1 cellular context compared by ENCODE assay signal in the genomic region with DNA sequence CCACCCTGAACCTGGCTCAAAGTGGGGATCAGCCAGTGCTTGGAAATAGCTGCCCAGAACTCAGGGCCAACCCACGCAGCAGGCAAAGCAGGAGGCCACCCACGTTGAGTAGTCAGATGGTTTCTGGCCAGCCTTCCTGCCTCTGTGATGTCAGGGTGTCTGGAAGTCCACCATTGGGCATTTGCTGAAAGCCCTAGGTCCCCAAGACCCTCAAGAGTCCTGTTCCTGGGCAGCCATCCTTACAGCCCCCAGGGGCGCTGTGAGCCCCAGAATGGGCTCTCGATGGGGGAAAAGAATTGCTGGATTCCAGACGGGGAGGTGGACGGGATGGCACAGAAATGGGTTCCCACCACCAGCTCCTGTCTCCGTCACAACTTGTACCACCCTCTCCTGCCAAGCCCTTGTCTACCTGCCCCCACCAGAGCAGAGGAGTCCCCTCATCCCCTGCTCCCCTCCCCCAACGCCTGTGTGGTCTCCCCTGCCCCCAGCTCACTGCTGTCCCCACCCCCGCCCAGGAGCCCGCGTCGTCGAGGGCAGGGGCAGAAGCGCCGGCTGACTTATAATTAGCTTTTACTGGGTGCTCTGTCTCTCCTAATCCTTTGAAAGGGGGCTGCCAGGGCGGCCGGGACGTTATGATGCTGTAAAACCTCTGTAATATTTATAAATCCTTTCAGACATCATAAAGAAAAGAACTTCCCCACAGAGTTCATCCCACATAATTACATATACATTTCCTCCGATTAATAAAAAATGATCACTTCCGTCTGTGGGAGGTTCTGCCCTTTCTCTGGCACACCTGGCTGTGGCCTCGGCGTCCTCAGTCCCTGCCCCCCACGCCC.
TF ChIP-seq lines count a peak whose summit lies in the region.

No MANE protein-coding gene starts in this region.

TF ChIP-seq in HepG2, 621 proteins besides CTCF, POLR2A, EP300 and RAD21:
- no peak for TF ChIP-seq TOE1 (CRISPR knock-in tag; IDR thresholded peaks at IDR 0.05)
- TF ChIP-seq U2AF1 (optimal IDR thresholded peaks at IDR 0.05; ENCODE audit: low read depth, low read length), result no peak
- TF ChIP-seq, protein P1, sequence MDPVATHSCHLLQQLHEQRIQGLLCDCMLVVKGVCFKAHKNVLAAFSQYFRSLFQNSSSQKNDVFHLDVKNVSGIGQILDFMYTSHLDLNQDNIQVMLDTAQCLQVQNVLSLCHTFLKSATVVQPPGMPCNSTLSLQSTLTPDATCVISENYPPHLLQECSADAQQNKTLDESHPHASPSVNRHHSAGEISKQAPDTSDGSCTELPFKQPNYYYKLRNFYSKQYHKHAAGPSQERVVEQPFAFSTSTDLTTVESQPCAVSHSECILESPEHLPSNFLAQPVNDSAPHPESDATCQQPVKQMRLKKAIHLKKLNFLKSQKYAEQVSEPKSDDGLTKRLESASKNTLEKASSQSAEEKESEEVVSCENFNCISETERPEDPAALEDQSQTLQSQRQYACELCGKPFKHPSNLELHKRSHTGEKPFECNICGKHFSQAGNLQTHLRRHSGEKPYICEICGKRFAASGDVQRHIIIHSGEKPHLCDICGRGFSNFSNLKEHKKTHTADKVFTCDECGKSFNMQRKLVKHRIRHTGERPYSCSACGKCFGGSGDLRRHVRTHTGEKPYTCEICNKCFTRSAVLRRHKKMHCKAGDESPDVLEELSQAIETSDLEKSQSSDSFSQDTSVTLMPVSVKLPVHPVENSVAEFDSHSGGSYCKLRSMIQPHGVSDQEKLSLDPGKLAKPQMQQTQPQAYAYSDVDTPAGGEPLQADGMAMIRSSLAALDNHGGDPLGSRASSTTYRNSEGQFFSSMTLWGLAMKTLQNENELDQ (CRISPR knock-in tag; IDR thresholded peaks at IDR 0.05; ENCODE audit: borderline replicate concordance), result no peak
- TF ChIP-seq FOXP1 (IDR thresholded peaks at IDR 0.05), result no peak
- TF ChIP-seq FOXP1 (CRISPR knock-in tag; IDR thresholded peaks at IDR 0.05), result no peak
- no peak for TF ChIP-seq RBM39 (IDR thresholded peaks at IDR 0.05; ENCODE audit: low read depth, low read length, poor library complexity, severe bottlenecking)
- no peak for TF ChIP-seq HDAC1 (CRISPR knock-in tag; IDR thresholded peaks at IDR 0.05)
- TF ChIP-seq EED (CRISPR knock-in tag; IDR thresholded peaks at IDR 0.05), result no peak
- TF ChIP-seq KLF15 (CRISPR knock-in tag; IDR thresholded peaks at IDR 0.05; ENCODE audit: borderline replicate concordance), result no peak
- TF ChIP-seq, protein P2, sequence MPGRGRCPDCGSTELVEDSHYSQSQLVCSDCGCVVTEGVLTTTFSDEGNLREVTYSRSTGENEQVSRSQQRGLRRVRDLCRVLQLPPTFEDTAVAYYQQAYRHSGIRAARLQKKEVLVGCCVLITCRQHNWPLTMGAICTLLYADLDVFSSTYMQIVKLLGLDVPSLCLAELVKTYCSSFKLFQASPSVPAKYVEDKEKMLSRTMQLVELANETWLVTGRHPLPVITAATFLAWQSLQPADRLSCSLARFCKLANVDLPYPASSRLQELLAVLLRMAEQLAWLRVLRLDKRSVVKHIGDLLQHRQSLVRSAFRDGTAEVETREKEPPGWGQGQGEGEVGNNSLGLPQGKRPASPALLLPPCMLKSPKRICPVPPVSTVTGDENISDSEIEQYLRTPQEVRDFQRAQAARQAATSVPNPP (CRISPR knock-in tag; IDR thresholded peaks at IDR 0.05), result no peak
- TF ChIP-seq ZNF329 (CRISPR knock-in tag; IDR thresholded peaks at IDR 0.05; ENCODE audit: low read depth), result no peak
- no peak for TF ChIP-seq IKZF4 (CRISPR knock-in tag; IDR thresholded peaks at IDR 0.05; ENCODE audit: borderline replicate concordance, low read depth, not compliant biosample characterization)
- TF ChIP-seq, protein P3, sequence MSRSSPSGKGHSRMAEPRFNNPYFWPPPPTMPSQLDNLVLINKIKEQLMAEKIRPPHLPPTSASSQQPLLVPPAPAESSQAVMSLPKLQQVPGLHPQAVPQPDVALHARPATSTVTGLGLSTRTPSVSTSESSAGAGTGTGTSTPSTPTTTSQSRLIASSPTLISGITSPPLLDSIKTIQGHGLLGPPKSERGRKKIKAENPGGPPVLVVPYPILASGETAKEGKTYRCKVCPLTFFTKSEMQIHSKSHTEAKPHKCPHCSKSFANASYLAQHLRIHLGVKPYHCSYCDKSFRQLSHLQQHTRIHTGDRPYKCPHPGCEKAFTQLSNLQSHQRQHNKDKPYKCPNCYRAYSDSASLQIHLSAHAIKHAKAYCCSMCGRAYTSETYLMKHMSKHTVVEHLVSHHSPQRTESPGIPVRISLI (CRISPR knock-in tag; IDR thresholded peaks at IDR 0.05; ENCODE audit: borderline replicate concordance), result no peak
